9 cellular contexts compared by ENCODE assay signal in the genomic region with DNA sequence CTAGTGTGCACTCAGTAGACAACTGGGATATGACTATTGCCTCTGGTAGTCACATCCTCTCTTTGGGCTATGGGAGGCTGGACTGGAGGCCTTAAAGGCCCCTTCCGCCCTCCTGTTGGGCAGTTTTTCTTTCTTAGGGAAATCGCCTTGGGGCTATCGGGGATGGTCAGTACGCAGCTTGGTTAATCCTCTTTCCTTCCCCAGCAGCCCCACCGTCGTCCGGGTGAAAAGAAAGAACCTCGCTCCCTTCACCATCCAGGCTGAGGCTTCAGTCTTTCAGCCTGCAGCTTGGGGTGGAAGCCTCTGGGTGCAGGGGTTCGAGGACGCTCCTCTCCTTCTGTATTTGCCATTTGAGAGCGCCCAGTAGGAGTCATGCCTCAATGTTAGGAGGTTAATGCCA. TPM values are rescaled to one million over a fixed set of nuclear protein-coding genes. Genes with fewer than 3 reads are reported as not detected.
DNase-seq lines count a peak whose midpoint lies in the region; ATAC-seq and TF ChIP-seq lines count a peak whose summit lies in the region.
"Had no signal": no experiment of that assay in that cellular context is flagged by ENCODE, and none has a peak within 500 bp of the region (broad histone marks: within the 10 kb centered on the region; RNA-seq: fewer than 3 reads in every experiment).

No MANE protein-coding gene starts in this region.

- no peaks in the 10 kb centered on the region for H3K9me3 Mint-ChIP-seq in Caco-2 (ENCODE audit: unreplicated experiment)
- H3K9me3 Mint-ChIP-seq in endothelial cell (ENCODE audit: unreplicated experiment): no peaks in the 10 kb centered on the region

- no peaks in the 10 kb centered on the region for H3K9me2 ChIP-seq in PC-3 (replicated peaks; ENCODE audit: low read length)

- H3K4me2 ChIP-seq in PC-3 (ENCODE audit: low read length) (peak overlapping the region; percentile 95), osteoblast (ENCODE audit: insufficient read depth, low read length) (peak overlapping the region; percentile 92)

- no TSS peak for BruUV-seq in Caco-2 (replicated peaks; lab: Mats Ljungman, UMichigan)
- BruUV-seq in PC-3 (replicated peaks; lab: Mats Ljungman, UMichigan): no TSS peak

- H3K27ac ChIP-seq in PC-3 (ENCODE audit: low read length) (no peak overlapping the region), osteoblast (ENCODE audit: low read depth, low read length) (no peak overlapping the region)

- H3K9ac ChIP-seq in PC-3 (ENCODE audit: low read length): no peak overlapping the region

- DNase-seq in Caco-2 (no peak), PC-3 (no peak), endothelial cell (ENCODE audit: low spot score) (no peak), osteoblast (ENCODE audit: insufficient read length, low spot score, missing footprints) (no peak), NCI-H1694 (lab: John Stamatoyannopoulos, UW) (no peak), NCI-H128 (lab: John Stamatoyannopoulos, UW; ENCODE audit: unreplicated experiment) (no peak), NOMO-1 treated with DMSO at 0.1 percent for 48 hours (lab: John Stamatoyannopoulos, UW; ENCODE audit: unreplicated experiment) (no peak)
- DNase-seq: SHP77 had no signal

- H3K4me3 Mint-ChIP-seq in Caco-2 (ENCODE audit: unreplicated experiment): peak overlapping the region; percentile 91
- H3K4me3 Mint-ChIP-seq in endothelial cell (ENCODE audit: unreplicated experiment): peak overlapping the region; percentile 98

- CTCF ChIA-PET in Caco-2 (lab: Charles Lee): no interaction called here
- CTCF ChIA-PET in PC-3 (lab: Charles Lee): no interaction called here

- H3K27me3 Mint-ChIP-seq in Caco-2 (ENCODE audit: insufficient read depth, unreplicated experiment): no peaks in the 10 kb centered on the region
- peaks cover 6% of the 10 kb centered on the region for H3K27me3 Mint-ChIP-seq in endothelial cell (ENCODE audit: unreplicated experiment)

- ATAC-seq in PC-3: no peak
- no peak for ATAC-seq in GM18861 (IDR thresholded peaks at IDR 0.05; ENCODE audit: unreplicated experiment)

- H3K4me1 ChIP-seq in Caco-2: no peaks in the 10 kb centered on the region
- H3K4me1 ChIP-seq in PC-3 (ENCODE audit: insufficient read depth, low read length): peaks cover 6% of the 10 kb centered on the region; the same call in 1 of the 2 replicates
- H3K4me1 ChIP-seq in osteoblast (ENCODE audit: insufficient read depth, low read length): peaks cover 12% of the 10 kb centered on the region

- H3K79me2 ChIP-seq in PC-3 (ENCODE audit: low read length): no peaks in the 10 kb centered on the region
- no peaks in the 10 kb centered on the region for H3K79me2 ChIP-seq in osteoblast (ENCODE audit: insufficient read depth, low read length)

- intact Hi-C loops in Caco-2 (cut with micrococcal nuclease; ENCODE audit: unreplicated experiment) (loop anchor here (1.0 to 5.0 kb wide), 3 partner anchors 32 to 133 kb away; no protein-coding TSS in a partner anchor), PC-3 (cut with micrococcal nuclease) (loop anchor here (2.0 kb wide), 2 partner anchors 81 to 133 kb away; no protein-coding TSS in a partner anchor)

- POLR2A ChIA-PET in Caco-2 (lab: Charles Lee) (no interaction called here), PC-3 (lab: Charles Lee; ENCODE audit: unreplicated experiment) (interaction anchor here (0.5 kb wide), 1 partner anchor 88 kb away, joined by 10 read pairs; no protein-coding TSS in a partner anchor)

- H3F3A ChIP-seq in PC-3 (ENCODE audit: low read length, unreplicated experiment): no peaks in the 10 kb centered on the region

- no peaks in the 10 kb centered on the region; the same call in 1 of the 2 replicates for H3K36me3 ChIP-seq in Caco-2 (ENCODE audit: control insufficient read depth, insufficient read depth, low read length)
- H3K36me3 ChIP-seq in PC-3 (ENCODE audit: low read depth, low read length): no peaks in the 10 kb centered on the region
- no peaks in the 10 kb centered on the region for H3K36me3 ChIP-seq in osteoblast (ENCODE audit: insufficient read depth, low read length)

- H2AFZ ChIP-seq in PC-3 (ENCODE audit: low read length) (peak overlapping the region; percentile 98; the same call in 1 of the 2 replicates), osteoblast (ENCODE audit: low read length) (peak overlapping the region; percentile 88)

- no peaks in the 10 kb centered on the region for H3K36me3 Mint-ChIP-seq in Caco-2 (ENCODE audit: insufficient read depth, unreplicated experiment)
- H3K36me3 Mint-ChIP-seq in endothelial cell (ENCODE audit: low read depth, unreplicated experiment): peaks cover 4% of the 10 kb centered on the region

- H3K9me3 ChIP-seq in Caco-2 (no peaks in the 10 kb centered on the region), PC-3 (ENCODE audit: low read length) (no peaks in the 10 kb centered on the region), osteoblast (ENCODE audit: low read depth, low read length) (no peaks in the 10 kb centered on the region)

- peak overlapping the region; percentile 83 for H3K27ac Mint-ChIP-seq in Caco-2 (ENCODE audit: unreplicated experiment)
- H3K27ac Mint-ChIP-seq in endothelial cell (ENCODE audit: unreplicated experiment): peak overlapping the region; percentile 70

- H4K20me1 ChIP-seq in PC-3 (ENCODE audit: low read length) (no peaks in the 10 kb centered on the region), osteoblast (ENCODE audit: insufficient read depth, low read length) (no peaks in the 10 kb centered on the region)

- TF ChIP-seq CTCF in Caco-2 (IDR thresholded peaks at IDR 0.05; ENCODE audit: insufficient read depth in 1 of 2, low read depth in 1 of 2, low read length in 1 of 2, severe bottlenecking in 1 of 2, unreplicated experiment in 1 of 2) (no peak), PC-3 (conservative IDR thresholded peaks at IDR 0.05; ENCODE audit: low read depth, low read length) (no peak), endothelial cell (IDR thresholded peaks at IDR 0.05; ENCODE audit: unreplicated experiment) (no peak), osteoblast (IDR thresholded peaks at IDR 0.05; ENCODE audit: extremely low read depth, low read depth, low read length) (no peak)

- H3K27me3 ChIP-seq in Caco-2 (replicated peaks; ENCODE audit: control insufficient read depth, insufficient read depth, low read length): no peaks in the 10 kb centered on the region
- no peaks in the 10 kb centered on the region for H3K27me3 ChIP-seq in PC-3 (ENCODE audit: low read length)
- H3K27me3 ChIP-seq in osteoblast (ENCODE audit: insufficient read depth, low read length): peaks cover 10% of the 10 kb centered on the region

- H3K4me3 ChIP-seq in Caco-2 (ENCODE audit: low read depth, low read length): peak overlapping the region; percentile 81; the same call in 1 of the 2 replicates
- peak overlapping the region; percentile 77; the same call in 1 of the 2 replicates for H3K4me3 ChIP-seq in PC-3 (ENCODE audit: low read length)
- peak overlapping the region; percentile 75 for H3K4me3 ChIP-seq in osteoblast (ENCODE audit: insufficient read depth, low read length)

- H3K4me1 Mint-ChIP-seq in Caco-2 (ENCODE audit: low read depth, unreplicated experiment) (peaks cover 5% of the 10 kb centered on the region), endothelial cell (ENCODE audit: unreplicated experiment) (peaks cover 31% of the 10 kb centered on the region)

RNA-seq across cellular contexts. Expression of a gene that starts 0.7 kb away (rescaled TPM):
- total RNA-seq in Caco-2 (2022) (34.6 and 40.3 TPM in 2 replicates), PC-3 (2014; rRNA removed) (8.6 and 9.4 TPM in 2 replicates), endothelial cell (ENCODE audit: unreplicated experiment) (82.4 TPM), osteoblast (8.0 and 9.1 TPM in 2 replicates)
